Comparison of ENCODE assay signal across 1 cellular context in genomic region chr13:106117035-106117434, GRCh38.
TF ChIP-seq lines count a peak whose summit lies in the region.

No MANE protein-coding gene starts in this region.

TF ChIP-seq in SK-N-SH treated with all-trans-retinoic acid at 6 μM for 48 hours, 23 proteins besides CTCF, POLR2A, EP300 and RAD21 (continued from another document):
- TF ChIP-seq PATZ1 (CRISPR knock-in tag; IDR thresholded peaks at IDR 0.05; ENCODE audit: borderline replicate concordance): no peak
- TF ChIP-seq TSHZ2 (CRISPR knock-in tag; IDR thresholded peaks at IDR 0.05): no peak
- TF ChIP-seq ZNF70 (CRISPR knock-in tag; IDR thresholded peaks at IDR 0.05): no peak
- no peak for TF ChIP-seq ISL1 (CRISPR knock-in tag; IDR thresholded peaks at IDR 0.05)
- no peak for TF ChIP-seq ZC3H10 (CRISPR knock-in tag; IDR thresholded peaks at IDR 0.05)
